Comparison of ENCODE assay signal across 1 cellular context in the genomic region with DNA sequence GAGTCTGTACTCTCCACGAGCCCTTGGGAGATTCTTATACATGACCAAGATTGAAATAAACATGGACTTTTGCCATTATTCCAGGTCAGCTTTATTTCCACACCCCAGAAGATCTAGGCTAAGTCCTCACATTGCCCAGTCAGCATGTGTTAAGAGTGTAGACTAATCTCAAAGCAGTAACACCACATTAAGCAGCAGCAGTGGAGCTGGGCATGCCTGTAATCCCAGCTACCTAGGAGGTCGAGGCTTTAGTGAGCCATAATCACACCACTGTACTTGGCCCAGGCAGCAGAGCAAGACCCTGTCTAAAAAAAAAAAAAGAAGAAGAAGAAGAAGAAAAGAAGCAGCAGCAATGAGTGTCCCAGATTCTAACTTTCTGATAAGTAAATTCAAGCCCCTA.
TF ChIP-seq lines count a peak whose summit lies in the region.

No MANE protein-coding gene starts in this region.

TF ChIP-seq in H1, 55 proteins besides CTCF, POLR2A, EP300 and RAD21:
- no peak for TF ChIP-seq E2F6 (IDR thresholded peaks at IDR 0.05)
- TF ChIP-seq YY1 (IDR thresholded peaks at IDR 0.05; ENCODE audit: low read depth, low read length) = no peak
- TF ChIP-seq SAP30 (IDR thresholded peaks at IDR 0.05; ENCODE audit: insufficient read depth, insufficient replicate concordance, low read length) = no peak
- TF ChIP-seq MAFK (IDR thresholded peaks at IDR 0.05; ENCODE audit: low read depth, low read length) = no peak
- TF ChIP-seq BCL11A (IDR thresholded peaks at IDR 0.05; ENCODE audit: low read depth in 2 of 2, low read length in 2 of 2) = no peak
- no peak for TF ChIP-seq CEBPB (IDR thresholded peaks at IDR 0.05; ENCODE audit: low read depth, low read length)
